ENCODE assay signal across 9 cellular contexts in the genomic region with DNA sequence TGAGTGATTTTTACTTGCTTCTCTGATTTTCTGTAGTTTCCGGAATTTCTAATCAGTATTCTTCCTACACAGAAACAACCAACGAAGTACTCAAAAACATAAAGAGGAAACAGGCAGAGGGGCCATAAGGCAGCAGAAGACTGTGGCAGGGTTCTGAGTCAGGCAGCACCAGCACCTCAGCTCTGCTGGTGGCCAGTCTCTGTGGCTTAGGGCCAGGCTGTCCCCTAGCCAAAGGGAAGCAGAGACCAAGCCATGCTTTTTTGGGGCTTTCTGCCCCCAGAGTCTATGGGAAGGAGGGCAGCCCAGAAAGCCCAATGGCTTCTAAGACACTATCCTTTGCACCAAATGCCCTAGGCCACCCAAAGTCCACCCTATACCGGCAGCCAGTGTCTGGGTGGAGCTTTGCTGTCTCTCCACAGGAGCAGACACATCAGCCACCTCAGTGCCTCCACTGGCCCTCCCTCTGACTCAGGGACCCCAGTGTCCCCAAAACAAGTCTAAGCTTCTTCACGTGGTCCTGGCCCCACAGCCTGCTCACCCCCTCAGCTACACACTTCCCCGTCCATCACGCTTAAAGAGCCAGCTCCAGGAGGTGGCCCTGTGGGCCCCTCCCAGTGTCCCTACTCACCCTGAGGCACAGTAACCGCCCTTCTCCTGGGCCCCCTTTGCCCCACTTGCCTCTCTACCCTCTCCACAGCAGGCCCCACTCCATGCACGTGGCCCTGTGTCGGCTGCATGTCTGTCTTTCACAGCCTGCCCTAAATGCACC. TPM values are rescaled to one million over a fixed set of nuclear protein-coding genes. Genes with fewer than 3 reads are reported as not detected.
DNase-seq lines count a peak whose midpoint lies in the region; ATAC-seq and TF ChIP-seq lines count a peak whose summit lies in the region.
"Had no signal": no experiment of that assay in that cellular context is flagged by ENCODE, and none has a peak within 500 bp of the region (broad histone marks: within the 10 kb centered on the region; RNA-seq: fewer than 3 reads in every experiment).

No MANE protein-coding gene starts in this region.

- no peak for TF ChIP-seq POLR2A in transverse colon (IDR thresholded peaks at IDR 0.05)

- H3K36me3 Mint-ChIP-seq in activated T-cell treated with anti-CD3 and anti-CD28 coated beads, Interleukin-2, amount 50 U/mL, for 24 hours (ENCODE audit: low read depth) = peaks cover 88% of the 10 kb centered on the region

- H3K27ac ChIP-seq in transverse colon = peak overlapping the region; percentile 74 to 87 (median 78)

- no peak for DNase-seq in activated T-cell treated with anti-CD3 and anti-CD28 coated beads, Interleukin-2, amount 50 U/mL, for 24 hours
- DNase-seq in activated T-cell treated with anti-CD3 and anti-CD28 coated beads for 4 hours = no peak
- DNase-seq in astrocyte of the spinal cord (ENCODE audit: low read depth, low spot score) = peak; percentile 10
- DNase-seq in mesenteric fat pad (ENCODE audit: low spot score) = peak; percentile 81
- no peak for DNase-seq in transverse colon
- DNase-seq in SHP77 treated with DMSO at 0.1 percent for 48 hours (lab: John Stamatoyannopoulos, UW) = no peak
- no peak for DNase-seq in NCI-H774 (lab: John Stamatoyannopoulos, UW)
- DNase-seq: NCI-H1092 treated with DMSO at 0.1 percent for 48 hours had no signal

- peaks cover 83% of the 10 kb centered on the region for H3K4me1 Mint-ChIP-seq in activated T-cell treated with anti-CD3 and anti-CD28 coated beads, Interleukin-2, amount 50 U/mL, for 24 hours (ENCODE audit: low read depth)

- no peak overlapping the region for H3K4me3 Mint-ChIP-seq in activated T-cell treated with anti-CD3 and anti-CD28 coated beads, Interleukin-2, amount 50 U/mL, for 24 hours

- no peak for TF ChIP-seq EP300 in transverse colon (IDR thresholded peaks at IDR 0.05; ENCODE audit: low read depth)

- peak overlapping the region; percentile 55 for H3K27ac Mint-ChIP-seq in activated T-cell treated with anti-CD3 and anti-CD28 coated beads, Interleukin-2, amount 50 U/mL, for 24 hours

- H3K27me3 Mint-ChIP-seq in activated T-cell treated with anti-CD3 and anti-CD28 coated beads, Interleukin-2, amount 50 U/mL, for 24 hours = no peaks in the 10 kb centered on the region

- in situ Hi-C loops in astrocyte of the spinal cord (cut with HindIII; ENCODE audit: low sequenced_read_pairs) (no loop called here), transverse colon (cut with MboI; ENCODE audit: low pct_ligation_motif_present in 1 of 4, low pct_unique_long_range_greater_than_20kb in 1 of 4, low sequenced_read_pairs in 3 of 4) (loop anchor here in 1 of 4 donors (10.0 kb wide), 1 partner anchor 54 kb away; no protein-coding TSS in a partner anchor)

- H3K9me3 Mint-ChIP-seq in activated T-cell treated with anti-CD3 and anti-CD28 coated beads, Interleukin-2, amount 50 U/mL, for 24 hours = no peaks in the 10 kb centered on the region

- H3K27me3 ChIP-seq in transverse colon = no peaks in the 10 kb centered on the region

- H3K9me3 ChIP-seq in transverse colon = no peaks in the 10 kb centered on the region

- TF ChIP-seq CTCF in astrocyte of the spinal cord (IDR thresholded peaks at IDR 0.05; ENCODE audit: low read depth, low read length) (no peak), transverse colon (IDR thresholded peaks at IDR 0.05) (no peak)

- no peaks in the 10 kb centered on the region for H3K36me3 ChIP-seq in transverse colon

- no peak for ATAC-seq in HG03139 (IDR thresholded peaks at IDR 0.05; ENCODE audit: unreplicated experiment)

- peaks cover 77 to 95% (median 87%) of the 10 kb centered on the region in 4 donors for H3K4me1 ChIP-seq in transverse colon

- intact Hi-C loops in transverse colon (cut with DNase I; ENCODE audit: low total_unique reads) = no loop called here

- no peak overlapping the region for H3K4me3 ChIP-seq in astrocyte of the spinal cord (ENCODE audit: low read depth, low read length)
- H3K4me3 ChIP-seq in transverse colon = no peak overlapping the region

- WGBS in transverse colon (ENCODE audit: low coverage in 1 of 2), 2 donors = 70 to 80% methylated on average over 1 to 9 of the region's 9 CpGs

RNA-seq across cellular contexts. Expression of a gene that starts 46.2 kb away (rescaled TPM):
- total RNA-seq in mesenteric fat pad = 33.1 TPM
- total RNA-seq in transverse colon = 10 to 100 TPM; 50.1 to 72.9 (median 53.0) TPM

RNA-seq across cellular contexts. Expression of a gene that starts 49.1 kb away (rescaled TPM):
- 42.9 TPM for total RNA-seq in mesenteric fat pad
- 100 to 1,000 TPM in 2 of 4 donors, 10 to 100 TPM in 2; 81.1 to 163 (median 122) TPM for total RNA-seq in transverse colon

RNA-seq across cellular contexts. Expression of a gene that starts 52.8 kb away (rescaled TPM):
- total RNA-seq in mesenteric fat pad (16.3 TPM), transverse colon (1 to 10 TPM in 2 of 4 donors, under 1 TPM in 1, not detected in 1; 0.60 to 2.5 (median 1.4) TPM)

Comparison
In these comparisons a context has a peak if more than half of its experiments do, and no peak if none do; other contexts are left out.
1. DNase-seq: peak in astrocyte of the spinal cord (single experiment) and mesenteric fat pad (single experiment); none in activated T-cell treated with anti-CD3 and anti-CD28 coated beads, Interleukin-2, amount 50 U/mL, for 24 hours (single experiment), activated T-cell treated with anti-CD3 and anti-CD28 coated beads for 4 hours (single experiment), transverse colon (single experiment), SHP77 treated with DMSO at 0.1 percent for 48 hours (single experiment) and NCI-H774 (single experiment).